ENCODE assay signal across 9 cellular contexts in genomic region chr22:49827307-49827852, GRCh38. TPM values are rescaled to one million over a fixed set of nuclear protein-coding genes. Genes with fewer than 3 reads are reported as not detected.
DNase-seq lines count a peak whose midpoint lies in the region; ATAC-seq and TF ChIP-seq lines count a peak whose summit lies in the region.
"Had no signal": no experiment of that assay in that cellular context is flagged by ENCODE, and none has a peak within 500 bp of the region (broad histone marks: within the 10 kb centered on the region; RNA-seq: fewer than 3 reads in every experiment).

No MANE protein-coding gene starts in this region.

- ATAC-seq in SK-N-SH treated with all-trans-retinoic acid at 6 μM for 48 hours = no peak; the same call in 2 of the 3 replicates
- ATAC-seq in GM21447 (IDR thresholded peaks at IDR 0.05; ENCODE audit: unreplicated experiment) = no peak

- no peak overlapping the region for H3K27ac Mint-ChIP-seq in progenitor cell of endocrine pancreas

- peaks cover 16% of the 10 kb centered on the region for H3K9me3 Mint-ChIP-seq in progenitor cell of endocrine pancreas (ENCODE audit: low read depth)

- H3K4me3 Mint-ChIP-seq in progenitor cell of endocrine pancreas (ENCODE audit: low read depth) = peak overlapping the region; percentile 47

- H3F3A ChIP-seq in SK-N-SH (replicated peaks; ENCODE audit: insufficient read depth) = no peaks in the 10 kb centered on the region

- no peaks in the 10 kb centered on the region for H3K9me3 ChIP-seq in SK-N-SH
- H3K9me3 ChIP-seq in esophagus muscularis mucosa = peaks cover 0 to 16% (median 4%) of the 10 kb centered on the region in 4 donors

- no CpG with 5 or more reads among the region's 104 CpGs for WGBS in SK-N-SH (ENCODE audit: low lambda C conversion rate)
- WGBS in esophagus muscularis mucosa = no CpG with 5 or more reads among the region's 104 CpGs

- no peak for TF ChIP-seq RAD21 in SK-N-SH (IDR thresholded peaks at IDR 0.05; ENCODE audit: low read length)

- peak; percentile 77 for DNase-seq in SK-N-SH
- no peak for DNase-seq in RWPE1 (ENCODE audit: low spot score)
- no peak for DNase-seq in esophagus muscularis mucosa (ENCODE audit: extremely low spot score)
- no peak for DNase-seq in progenitor cell of endocrine pancreas (ENCODE audit: low spot score, unreplicated experiment)
- DNase-seq in cerebellar nuclear complex (lab: John Stamatoyannopoulos, UW) = no peak
- no peak for DNase-seq in SW 1271 (lab: John Stamatoyannopoulos, UW)

- CTCF ChIA-PET in SK-N-SH (lab: Yijun Ruan, JAX) (interaction anchor here (0.6 to 1.2 kb wide), 2 partner anchors 18 to 87 kb away, joined by 3 read pairs; no protein-coding TSS in a partner anchor), RWPE1 (lab: Yijun Ruan, JAX) (no interaction called here)

- no peak for TF ChIP-seq POLR2A in esophagus muscularis mucosa (IDR thresholded peaks at IDR 0.05; ENCODE audit: low read depth)

- TF ChIP-seq EP300 in SK-N-SH (IDR thresholded peaks at IDR 0.05; ENCODE audit: borderline replicate concordance in 1 of 2, low read depth in 1 of 2, low read length in 1 of 2) = no peak
- no peak for TF ChIP-seq EP300 in esophagus muscularis mucosa (IDR thresholded peaks at IDR 0.05)

- TF ChIP-seq CTCF in SK-N-SH (IDR thresholded peaks at IDR 0.05) = no peak
- TF ChIP-seq CTCF in RWPE1 (conservative IDR thresholded peaks at IDR 0.05; ENCODE audit: low read depth) = no peak
- TF ChIP-seq CTCF in esophagus muscularis mucosa (IDR thresholded peaks at IDR 0.05) = no peak
- no peak for TF ChIP-seq CTCF in progenitor cell of endocrine pancreas (IDR thresholded peaks at IDR 0.05; ENCODE audit: unreplicated experiment)

- peaks cover under 1% of the 10 kb centered on the region for H3K27me3 Mint-ChIP-seq in progenitor cell of endocrine pancreas
- H3K27me3 Mint-ChIP-seq: activated naive CD8-positive, alpha-beta T cell had no signal

- POLR2A ChIA-PET in SK-N-SH (lab: Yijun Ruan, JAX) = no interaction called here
- POLR2A ChIA-PET in RWPE1 (lab: Yijun Ruan, JAX; ENCODE audit: low non-redundant PET) = no interaction called here

- peak overlapping the region; percentile 80 to 81 for H3K4me3 ChIP-seq in SK-N-SH (ENCODE audit: low read depth in 2 of 2, low read length in 1 of 2)
- peak overlapping the region; percentile 76 to 93 (median 88) for H3K4me3 ChIP-seq in esophagus muscularis mucosa

- peaks cover 48% of the 10 kb centered on the region for H3K79me2 ChIP-seq in SK-N-SH (ENCODE audit: insufficient read depth)

- H3K27ac ChIP-seq in SK-N-SH (ENCODE audit: low read depth in 2 of 2, low read length in 1 of 2) (peak overlapping the region; percentile 60 to 65), RWPE1 (peak overlapping the region; percentile 71), esophagus muscularis mucosa (replicated peaks in 1 of 4) (peak overlapping the region; percentile 91 to 94 (median 93))

- peak overlapping the region; percentile 95 for H3K9ac ChIP-seq in SK-N-SH

- H2AFZ ChIP-seq in SK-N-SH (ENCODE audit: low read depth) = no peak overlapping the region

- no peaks in the 10 kb centered on the region; the same call in 1 of the 2 replicates for H3K27me3 ChIP-seq in SK-N-SH (ENCODE audit: insufficient read depth)
- no peaks in the 10 kb centered on the region for H3K27me3 ChIP-seq in esophagus muscularis mucosa

- intact Hi-C loops in esophagus muscularis mucosa (cut with DNase I) = loop anchor here (2.0 kb wide), 1 partner anchor 25 kb away; the partner anchor contains the start of gene ZBED4

- H3K36me3 ChIP-seq in SK-N-SH (replicated peaks in 1 of 2; ENCODE audit: control insufficient read depth in 1 of 2, insufficient read depth in 2 of 2, low read length in 1 of 2) (peaks cover 15 to 22% of the 10 kb centered on the region in 2 experiments), esophagus muscularis mucosa (peaks cover 17 to 29% (median 19%) of the 10 kb centered on the region in 4 donors)

- H3K4me1 ChIP-seq in SK-N-SH (ENCODE audit: control insufficient read depth in 1 of 2, insufficient read depth in 2 of 2, low read depth in 1 of 2, low read length in 1 of 2) (peaks cover 9 to 24% of the 10 kb centered on the region in 2 experiments; a peak in 2 of 4 replicates), esophagus muscularis mucosa (peaks cover 30 to 54% (median 49%) of the 10 kb centered on the region in 4 donors)

- H4K20me1 ChIP-seq in SK-N-SH (ENCODE audit: insufficient read depth) = peaks cover 45% of the 10 kb centered on the region

- H3K36me3 Mint-ChIP-seq in progenitor cell of endocrine pancreas (ENCODE audit: insufficient read depth) = peaks cover 23% of the 10 kb centered on the region

- peaks cover 27% of the 10 kb centered on the region for H3K4me1 Mint-ChIP-seq in progenitor cell of endocrine pancreas (ENCODE audit: low read depth)

- peak overlapping the region; percentile 92; the same call in 1 of the 2 replicates for H3K4me2 ChIP-seq in SK-N-SH

- no peaks in the 10 kb centered on the region for H3K9me2 ChIP-seq in SK-N-SH

TF ChIP-seq in SK-N-SH, 30 proteins besides CTCF, POLR2A, EP300 and RAD21 (continues in another document):
- TF ChIP-seq USF2 (IDR thresholded peaks at IDR 0.05; ENCODE audit: borderline replicate concordance, low read depth, low read length) = no peak
- no peak for TF ChIP-seq NRF1 (IDR thresholded peaks at IDR 0.05; ENCODE audit: low read depth, low read length)
- TF ChIP-seq FOXM1 (IDR thresholded peaks at IDR 0.05; ENCODE audit: low read depth) = no peak
- TF ChIP-seq RXRA (IDR thresholded peaks at IDR 0.05; ENCODE audit: borderline replicate concordance, low read depth) = no peak
- no peak for TF ChIP-seq SIN3A (IDR thresholded peaks at IDR 0.05; ENCODE audit: borderline replicate concordance, low read depth, low read length)
- no peak for TF ChIP-seq GATA2 (CRISPR knock-in tag; IDR thresholded peaks at IDR 0.05)
- TF ChIP-seq, protein P1, sequence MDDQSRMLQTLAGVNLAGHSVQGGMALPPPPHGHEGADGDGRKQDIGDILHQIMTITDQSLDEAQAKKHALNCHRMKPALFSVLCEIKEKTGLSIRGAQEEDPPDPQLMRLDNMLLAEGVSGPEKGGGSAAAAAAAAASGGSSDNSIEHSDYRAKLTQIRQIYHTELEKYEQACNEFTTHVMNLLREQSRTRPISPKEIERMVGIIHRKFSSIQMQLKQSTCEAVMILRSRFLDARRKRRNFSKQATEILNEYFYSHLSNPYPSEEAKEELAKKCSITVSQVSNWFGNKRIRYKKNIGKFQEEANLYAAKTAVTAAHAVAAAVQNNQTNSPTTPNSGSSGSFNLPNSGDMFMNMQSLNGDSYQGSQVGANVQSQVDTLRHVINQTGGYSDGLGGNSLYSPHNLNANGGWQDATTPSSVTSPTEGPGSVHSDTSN (IDR thresholded peaks at IDR 0.05) = no peak
- TF ChIP-seq GABPA (IDR thresholded peaks at IDR 0.05; ENCODE audit: low read depth) = no peak
- TF ChIP-seq SMC3 (IDR thresholded peaks at IDR 0.05; ENCODE audit: low read depth, low read length) = no peak
- TF ChIP-seq EZH2phosphoT487 (IDR thresholded peaks at IDR 0.05; ENCODE audit: borderline replicate concordance, low read depth) = no peak

TF ChIP-seq in SK-N-SH treated with all-trans-retinoic acid at 6 μM for 48 hours, 23 proteins besides CTCF, POLR2A, EP300 and RAD21:
- no peak for TF ChIP-seq CREB5 (CRISPR knock-in tag; IDR thresholded peaks at IDR 0.05; ENCODE audit: low read depth)

RNA-seq across cellular contexts. Expression of gene BRD1, which starts 0.3 kb away (rescaled TPM):
- 7.8 and 10.3 TPM in 2 replicates for polyA plus RNA-seq in SK-N-SH (2012; rRNA removed)
- 6.0 and 7.7 TPM in 2 replicates for polyA plus RNA-seq in SK-N-SH (2012; cell fraction: cytosol; rRNA removed)
- 40.9 and 50.0 TPM in 2 replicates for polyA plus RNA-seq in SK-N-SH (2012; cell fraction: nucleus; rRNA removed)
- total RNA-seq in esophagus muscularis mucosa = 10 to 100 TPM; 36.5 to 54.1 (median 51.4) TPM
- 57.3 and 65.7 TPM in 2 replicates for total RNA-seq in progenitor cell of endocrine pancreas

RNA-seq across cellular contexts. Expression of gene ZBED4, which starts 26.3 kb away (rescaled TPM):
- 6.8 and 7.9 TPM in 2 replicates for polyA plus RNA-seq in SK-N-SH (2012; rRNA removed)
- 6.3 and 7.8 TPM in 2 replicates for polyA plus RNA-seq in SK-N-SH (2012; cell fraction: cytosol; rRNA removed)
- 12.3 and 12.4 TPM in 2 replicates for polyA plus RNA-seq in SK-N-SH (2012; cell fraction: nucleus; rRNA removed)
- total RNA-seq in esophagus muscularis mucosa = 10 to 100 TPM in 1 of 4 donors, 1 to 10 TPM in 3; 6.6 to 11.1 (median 9.5) TPM
- 34.3 and 36.5 TPM in 2 replicates for total RNA-seq in progenitor cell of endocrine pancreas
